In genomic region chr6:149484733-149485700, GRCh38 we compare ENCODE assay signal across 1 cellular context.
A peak's percentile ranks its signal among the peaks of the same experiment; 100 is the strongest.
TF ChIP-seq lines count a peak whose summit lies in the region.

Gene ZC3H12D, minus strand, starts transcription at chr6:149485014. Its CDS starts 10,471 bp downstream, at chr6:149474543.

TF ChIP-seq in K562, 482 proteins besides CTCF, POLR2A, EP300 and RAD21 (continued from another document):
- TF ChIP-seq, protein P1, sequence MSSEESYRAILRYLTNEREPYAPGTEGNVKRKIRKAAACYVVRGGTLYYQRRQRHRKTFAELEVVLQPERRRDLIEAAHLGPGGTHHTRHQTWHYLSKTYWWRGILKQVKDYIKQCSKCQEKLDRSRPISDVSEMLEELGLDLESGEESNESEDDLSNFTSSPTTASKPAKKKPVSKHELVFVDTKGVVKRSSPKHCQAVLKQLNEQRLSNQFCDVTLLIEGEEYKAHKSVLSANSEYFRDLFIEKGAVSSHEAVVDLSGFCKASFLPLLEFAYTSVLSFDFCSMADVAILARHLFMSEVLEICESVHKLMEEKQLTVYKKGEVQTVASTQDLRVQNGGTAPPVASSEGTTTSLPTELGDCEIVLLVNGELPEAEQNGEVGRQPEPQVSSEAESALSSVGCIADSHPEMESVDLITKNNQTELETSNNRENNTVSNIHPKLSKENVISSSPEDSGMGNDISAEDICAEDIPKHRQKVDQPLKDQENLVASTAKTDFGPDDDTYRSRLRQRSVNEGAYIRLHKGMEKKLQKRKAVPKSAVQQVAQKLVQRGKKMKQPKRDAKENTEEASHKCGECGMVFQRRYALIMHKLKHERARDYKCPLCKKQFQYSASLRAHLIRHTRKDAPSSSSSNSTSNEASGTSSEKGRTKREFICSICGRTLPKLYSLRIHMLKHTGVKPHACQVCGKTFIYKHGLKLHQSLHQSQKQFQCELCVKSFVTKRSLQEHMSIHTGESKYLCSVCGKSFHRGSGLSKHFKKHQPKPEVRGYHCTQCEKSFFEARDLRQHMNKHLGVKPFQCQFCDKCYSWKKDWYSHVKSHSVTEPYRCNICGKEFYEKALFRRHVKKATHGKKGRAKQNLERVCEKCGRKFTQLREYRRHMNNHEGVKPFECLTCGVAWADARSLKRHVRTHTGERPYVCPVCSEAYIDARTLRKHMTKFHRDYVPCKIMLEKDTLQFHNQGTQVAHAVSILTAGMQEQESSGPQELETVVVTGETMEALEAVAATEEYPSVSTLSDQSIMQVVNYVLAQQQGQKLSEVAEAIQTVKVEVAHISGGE (CRISPR knock-in tag; IDR thresholded peaks at IDR 0.05), result no peak
- TF ChIP-seq PKNOX1 (IDR thresholded peaks at IDR 0.05) (peak; percentile 87), CXXC5 (CRISPR knock-in tag; IDR thresholded peaks at IDR 0.05) (no peak), ZNF384 (IDR thresholded peaks at IDR 0.05; ENCODE audit: low read depth, low read length) (peak; percentile 29; the same call in 1 of the 2 replicates), PHF21A (IDR thresholded peaks at IDR 0.05; ENCODE audit: borderline replicate concordance, low read depth) (no peak), ZNF165 (CRISPR knock-in tag; IDR thresholded peaks at IDR 0.05; ENCODE audit: borderline replicate concordance) (0 out of 2 replicates have a peak, but pooled peaks have one; percentile 31), BHLHE40 (IDR thresholded peaks at IDR 0.05; ENCODE audit: low read length) (0 out of 2 replicates have a peak, but pooled peaks have one; percentile 29), ZNF134 (CRISPR knock-in tag; conservative IDR thresholded peaks at IDR 0.05) (no peak), E2F4 (CRISPR knock-in tag; IDR thresholded peaks at IDR 0.05; ENCODE audit: low read depth) (no peak), ZBTB7A (IDR thresholded peaks at IDR 0.05; ENCODE audit: borderline replicate concordance, control insufficient read depth, low read depth, low read length) (no peak), MEF2D (tag; conservative IDR thresholded peaks at IDR 0.05; ENCODE audit: low read depth) (no peak), GATA2 (CRISPR knock-in tag; IDR thresholded peaks at IDR 0.05) (peak; percentile 69; the same call in 1 of the 2 replicates), STAG1 (CRISPR knock-in tag; IDR thresholded peaks at IDR 0.05; ENCODE audit: borderline replicate concordance) (0 out of 2 replicates have a peak, but pooled peaks have one; percentile 23), TFE3 (CRISPR knock-in tag; IDR thresholded peaks at IDR 0.05) (no peak), ZNF354B (CRISPR knock-in tag; IDR thresholded peaks at IDR 0.05) (no peak), BCOR (IDR thresholded peaks at IDR 0.05) (no peak), ZNF766 (CRISPR knock-in tag; conservative IDR thresholded peaks at IDR 0.05) (no peak), FOSL1 (tag; conservative IDR thresholded peaks at IDR 0.05) (peak; percentile 39; the same call in 1 of the 2 replicates), EGR1 (conservative IDR thresholded peaks at IDR 0.05) (peak; percentile 42; the same call in 1 of the 2 replicates), NR2C2 (CRISPR knock-in tag; IDR thresholded peaks at IDR 0.05) (no peak), NR2C2 (tag; IDR thresholded peaks at IDR 0.05) (peak; percentile 60; the same call in 1 of the 2 replicates), ZNF263 (CRISPR knock-in tag; IDR thresholded peaks at IDR 0.05; ENCODE audit: borderline replicate concordance) (0 out of 2 replicates have a peak, but pooled peaks have one; percentile 9), HNRNPUL1 (IDR thresholded peaks at IDR 0.05; ENCODE audit: low read length) (no peak), XRCC5 (IDR thresholded peaks at IDR 0.05; ENCODE audit: low read depth, low read length) (no peak), SIN3B (IDR thresholded peaks at IDR 0.05; ENCODE audit: low read depth) (no peak)
- TF ChIP-seq, protein P2, sequence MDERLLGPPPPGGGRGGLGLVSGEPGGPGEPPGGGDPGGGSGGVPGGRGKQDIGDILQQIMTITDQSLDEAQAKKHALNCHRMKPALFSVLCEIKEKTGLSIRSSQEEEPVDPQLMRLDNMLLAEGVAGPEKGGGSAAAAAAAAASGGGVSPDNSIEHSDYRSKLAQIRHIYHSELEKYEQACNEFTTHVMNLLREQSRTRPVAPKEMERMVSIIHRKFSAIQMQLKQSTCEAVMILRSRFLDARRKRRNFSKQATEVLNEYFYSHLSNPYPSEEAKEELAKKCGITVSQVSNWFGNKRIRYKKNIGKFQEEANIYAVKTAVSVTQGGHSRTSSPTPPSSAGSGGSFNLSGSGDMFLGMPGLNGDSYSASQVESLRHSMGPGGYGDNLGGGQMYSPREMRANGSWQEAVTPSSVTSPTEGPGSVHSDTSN (CRISPR knock-in tag; IDR thresholded peaks at IDR 0.05; ENCODE audit: low read depth), result 0 out of 2 replicates have a peak, but pooled peaks have one; percentile 13
- TF ChIP-seq, protein P2 (tag; conservative IDR thresholded peaks at IDR 0.05; ENCODE audit: low read depth), result peak; percentile 52
- TF ChIP-seq, protein P3, sequence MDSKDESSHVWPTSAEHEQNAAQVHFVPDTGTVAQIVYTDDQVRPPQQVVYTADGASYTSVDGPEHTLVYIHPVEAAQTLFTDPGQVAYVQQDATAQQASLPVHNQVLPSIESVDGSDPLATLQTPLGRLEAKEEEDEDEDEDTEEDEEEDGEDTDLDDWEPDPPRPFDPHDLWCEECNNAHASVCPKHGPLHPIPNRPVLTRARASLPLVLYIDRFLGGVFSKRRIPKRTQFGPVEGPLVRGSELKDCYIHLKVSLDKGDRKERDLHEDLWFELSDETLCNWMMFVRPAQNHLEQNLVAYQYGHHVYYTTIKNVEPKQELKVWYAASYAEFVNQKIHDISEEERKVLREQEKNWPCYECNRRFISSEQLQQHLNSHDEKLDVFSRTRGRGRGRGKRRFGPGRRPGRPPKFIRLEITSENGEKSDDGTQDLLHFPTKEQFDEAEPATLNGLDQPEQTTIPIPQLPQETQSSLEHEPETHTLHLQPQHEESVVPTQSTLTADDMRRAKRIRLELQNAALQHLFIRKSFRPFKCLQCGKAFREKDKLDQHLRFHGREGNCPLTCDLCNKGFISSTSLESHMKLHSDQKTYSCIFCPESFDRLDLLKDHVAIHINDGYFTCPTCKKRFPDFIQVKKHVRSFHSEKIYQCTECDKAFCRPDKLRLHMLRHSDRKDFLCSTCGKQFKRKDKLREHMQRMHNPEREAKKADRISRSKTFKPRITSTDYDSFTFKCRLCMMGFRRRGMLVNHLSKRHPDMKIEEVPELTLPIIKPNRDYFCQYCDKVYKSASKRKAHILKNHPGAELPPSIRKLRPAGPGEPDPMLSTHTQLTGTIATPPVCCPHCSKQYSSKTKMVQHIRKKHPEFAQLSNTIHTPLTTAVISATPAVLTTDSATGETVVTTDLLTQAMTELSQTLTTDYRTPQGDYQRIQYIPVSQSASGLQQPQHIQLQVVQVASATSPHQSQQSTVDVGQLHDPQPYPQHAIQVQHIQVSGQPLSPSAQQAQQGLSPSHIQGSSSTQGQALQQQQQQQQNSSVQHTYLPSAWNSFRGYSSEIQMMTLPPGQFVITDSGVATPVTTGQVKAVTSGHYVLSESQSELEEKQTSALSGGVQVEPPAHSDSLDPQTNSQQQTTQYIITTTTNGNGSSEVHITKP (IDR thresholded peaks at IDR 0.05; ENCODE audit: partially characterized antibody), result peak; percentile 76
- TF ChIP-seq, protein P4, sequence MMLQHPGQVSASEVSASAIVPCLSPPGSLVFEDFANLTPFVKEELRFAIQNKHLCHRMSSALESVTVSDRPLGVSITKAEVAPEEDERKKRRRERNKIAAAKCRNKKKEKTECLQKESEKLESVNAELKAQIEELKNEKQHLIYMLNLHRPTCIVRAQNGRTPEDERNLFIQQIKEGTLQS (IDR thresholded peaks at IDR 0.05), result 0 out of 2 replicates have a peak, but pooled peaks have one; percentile 10
- TF ChIP-seq, protein P4 (CRISPR knock-in tag; conservative IDR thresholded peaks at IDR 0.05), result no peak
- TF ChIP-seq, protein P5, sequence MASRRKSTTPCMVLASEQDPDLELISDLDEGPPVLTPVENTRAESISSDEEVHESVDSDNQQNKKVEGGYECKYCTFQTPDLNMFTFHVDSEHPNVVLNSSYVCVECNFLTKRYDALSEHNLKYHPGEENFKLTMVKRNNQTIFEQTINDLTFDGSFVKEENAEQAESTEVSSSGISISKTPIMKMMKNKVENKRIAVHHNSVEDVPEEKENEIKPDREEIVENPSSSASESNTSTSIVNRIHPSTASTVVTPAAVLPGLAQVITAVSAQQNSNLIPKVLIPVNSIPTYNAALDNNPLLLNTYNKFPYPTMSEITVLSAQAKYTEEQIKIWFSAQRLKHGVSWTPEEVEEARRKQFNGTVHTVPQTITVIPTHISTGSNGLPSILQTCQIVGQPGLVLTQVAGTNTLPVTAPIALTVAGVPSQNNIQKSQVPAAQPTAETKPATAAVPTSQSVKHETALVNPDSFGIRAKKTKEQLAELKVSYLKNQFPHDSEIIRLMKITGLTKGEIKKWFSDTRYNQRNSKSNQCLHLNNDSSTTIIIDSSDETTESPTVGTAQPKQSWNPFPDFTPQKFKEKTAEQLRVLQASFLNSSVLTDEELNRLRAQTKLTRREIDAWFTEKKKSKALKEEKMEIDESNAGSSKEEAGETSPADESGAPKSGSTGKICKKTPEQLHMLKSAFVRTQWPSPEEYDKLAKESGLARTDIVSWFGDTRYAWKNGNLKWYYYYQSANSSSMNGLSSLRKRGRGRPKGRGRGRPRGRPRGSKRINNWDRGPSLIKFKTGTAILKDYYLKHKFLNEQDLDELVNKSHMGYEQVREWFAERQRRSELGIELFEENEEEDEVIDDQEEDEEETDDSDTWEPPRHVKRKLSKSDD (conservative IDR thresholded peaks at IDR 0.05; ENCODE audit: low read length), result no peak
